In genomic region chr1:20847619-20848080, GRCh38 we compare ENCODE assay signal across 18 cellular contexts.
DNase-seq lines count a peak whose midpoint lies in the region; ATAC-seq, FAIRE-seq and TF ChIP-seq lines count a peak whose summit lies in the region.
"Had no signal": no experiment of that assay in that cellular context is flagged by ENCODE, and none has a peak within 500 bp of the region (broad histone marks: within the 10 kb centered on the region; RNA-seq: fewer than 3 reads in every experiment).

No MANE protein-coding gene starts in this region.

- H3K27ac ChIP-seq in VCaP: peak overlapping the region; percentile 23; the same call in 1 of the 2 replicates
- H3K27ac ChIP-seq: tibial artery had no signal

- no peak for DNase-seq in H54 (ENCODE audit: insufficient read length, low spot score)
- peak; percentile 33 for DNase-seq in epithelial cell of proximal tubule (ENCODE audit: low read depth)
- DNase-seq in retinal pigment epithelial cell (ENCODE audit: low read depth): peak; percentile 17
- no peak for DNase-seq in activated effector memory CD4-positive, alpha-beta T cell treated with anti-CD3 and anti-CD28 coated beads, Interleukin-2, amount 50 U/mL, for 16 hours
- DNase-seq: activated CD8-positive, alpha-beta T cell treated with anti-CD3 and anti-CD28 coated beads for 36 hours; activated naive CD8-positive, alpha-beta T cell treated with anti-CD3 and anti-CD28 coated beads, Interleukin-2, amount 50 U/mL, for 24 hours; activated T-cell treated with anti-CD3 and anti-CD28 coated beads, Interleukin-2, amount 50 U/mL, for 72 hours; NCI-H1092 treated with DMSO at 0.1 percent for 48 hours; NCI-H2107; pancreas; tibial artery had no signal

- H3K4me3 ChIP-seq in epithelial cell of proximal tubule (ENCODE audit: low read depth, low read length) (no peak overlapping the region), retinal pigment epithelial cell (ENCODE audit: low read length) (no peak overlapping the region)
- H3K4me3 ChIP-seq: K562, pancreas, tibial artery had no signal

- ATAC-seq in HG03135 (IDR thresholded peaks at IDR 0.05; ENCODE audit: unreplicated experiment) (no peak), GM21447 (IDR thresholded peaks at IDR 0.05; ENCODE audit: unreplicated experiment) (no peak)
- ATAC-seq: activated CD8-positive, alpha-beta T cell treated with anti-CD3 and anti-CD28 coated beads for 36 hours; activated naive CD8-positive, alpha-beta T cell treated with anti-CD3 and anti-CD28 coated beads, Interleukin-2, amount 50 U/mL, for 24 hours; activated T-cell treated with anti-CD3 and anti-CD28 coated beads, Interleukin-2, amount 50 U/mL, for 72 hours; K562; stimulated activated memory B cell treated with anti-CD40 and anti-IgM and Interleukin-4, amounts not matched to agents 10 μg/mL and 1 μg/mL and 100 μg/mL, for 72 hours had no signal

- FAIRE-seq in H54 (lab: Jason Lieb, UNC): peak; percentile 71
- FAIRE-seq: colon, K562, pancreas, RCC 7860 had no signal

- no peak for TF ChIP-seq CTCF in VCaP (conservative IDR thresholded peaks at IDR 0.05)
- no peak for TF ChIP-seq CTCF in epithelial cell of proximal tubule (conservative IDR thresholded peaks at IDR 0.05; ENCODE audit: low read depth, low read length)
- TF ChIP-seq CTCF in retinal pigment epithelial cell (conservative IDR thresholded peaks at IDR 0.05; ENCODE audit: low read depth, low read length): no peak

- TF ChIP-seq POLR2A in H54 (IDR thresholded peaks at IDR 0.05; ENCODE audit: low read depth, low read length): no peak

Comparison
In these comparisons a context has a peak if more than half of its experiments do, and no peak if none do; other contexts are left out.
1. DNase-seq: peak in epithelial cell of proximal tubule (single experiment) and retinal pigment epithelial cell (single experiment); none in H54 (single experiment) and activated effector memory CD4-positive, alpha-beta T cell treated with anti-CD3 and anti-CD28 coated beads, Interleukin-2, amount 50 U/mL, for 16 hours (single experiment).